Comparison of ENCODE assay signal across 16 cellular contexts in genomic region chr15:99432271-99433025, GRCh38.
A peak's percentile ranks its signal among the peaks of the same experiment; 100 is the strongest.
DNase-seq lines count a peak whose midpoint lies in the region; ATAC-seq and TF ChIP-seq lines count a peak whose summit lies in the region.
"Had no signal": no experiment of that assay in that cellular context is flagged by ENCODE, and none has a peak within 500 bp of the region (broad histone marks: within the 10 kb centered on the region; RNA-seq: fewer than 3 reads in every experiment).

No MANE protein-coding gene starts in this region.

- peak overlapping the region; percentile 59 for H3K27ac Mint-ChIP-seq in T-helper 1 cell treated with Interleukin-12 subunit alpha and Interleukin-12 subunit beta and Interleukin-4 antibody, amounts not matched to agents 30 μg/mL and 1 μg/mL, for 36 hours
- H3K27ac Mint-ChIP-seq: activated CD4-positive, alpha-beta memory T cell treated with anti-CD3 and anti-CD28 coated beads, Interleukin-2, amount 10 ng/mL, durations not matched to agents 7 days and 5 days; natural killer cell treated with Interleukin-12 subunit alpha and Interleukin-12 subunit beta and Interleukin-15 and Interleukin-18, amount 100 ng/mL, for 72 hours had no signal

- no peak for TF ChIP-seq POLR2A in gastrocnemius medialis (IDR thresholded peaks at IDR 0.05)

- H3K9me3 Mint-ChIP-seq in T-helper 1 cell treated with Interleukin-12 subunit alpha and Interleukin-12 subunit beta and Interleukin-4 antibody, amounts not matched to agents 30 μg/mL and 1 μg/mL, for 36 hours: no peaks in the 10 kb centered on the region
- H3K9me3 Mint-ChIP-seq: activated CD4-positive, alpha-beta memory T cell treated with anti-CD3 and anti-CD28 coated beads, Interleukin-2, amount 10 ng/mL, durations not matched to agents 7 days and 5 days; natural killer cell treated with Interleukin-12 subunit alpha and Interleukin-12 subunit beta and Interleukin-15 and Interleukin-18, amount 100 ng/mL, for 72 hours had no signal

- H3K9me3 ChIP-seq in WERI-Rb-1 (ENCODE audit: severe bottlenecking) (no peaks in the 10 kb centered on the region), right cardiac atrium (ENCODE audit: control insufficient read depth, low read length) (no peaks in the 10 kb centered on the region), gastrocnemius medialis (no peaks in the 10 kb centered on the region)
- H3K9me3 ChIP-seq: thoracic aorta had no signal

- no peak overlapping the region for H3K4me3 ChIP-seq in WERI-Rb-1 (ENCODE audit: low read depth, low read length)
- H3K4me3 ChIP-seq in right cardiac atrium (ENCODE audit: low read length): no peak overlapping the region
- no peak overlapping the region for H3K4me3 ChIP-seq in gastrocnemius medialis
- H3K4me3 ChIP-seq: PC-9, thoracic aorta had no signal

- H3K27me3 Mint-ChIP-seq in T-helper 1 cell treated with Interleukin-12 subunit alpha and Interleukin-12 subunit beta and Interleukin-4 antibody, amounts not matched to agents 30 μg/mL and 1 μg/mL, for 36 hours (ENCODE audit: low read depth): no peaks in the 10 kb centered on the region

- H3K4me1 Mint-ChIP-seq in T-helper 1 cell treated with Interleukin-12 subunit alpha and Interleukin-12 subunit beta and Interleukin-4 antibody, amounts not matched to agents 30 μg/mL and 1 μg/mL, for 36 hours (ENCODE audit: low read depth): peaks cover 10% of the 10 kb centered on the region

- DNase-seq in T-helper 1 cell (no peak), WERI-Rb-1 (peak; percentile 4), right cardiac atrium (peak in 2 of 3 donors; percentile 32 to 58), gastrocnemius medialis (peak in 1 of 2 donors; percentile 11), NCI-H526 treated with DMSO at 0.1 percent for 48 hours (lab: John Stamatoyannopoulos, UW) (no peak), DMS 273 (lab: John Stamatoyannopoulos, UW; ENCODE audit: unreplicated experiment) (no peak)
- DNase-seq: activated CD4-positive, alpha-beta memory T cell treated with anti-CD3 and anti-CD28 coated beads, Interleukin-2, amount 10 ng/mL, durations not matched to agents 7 days and 5 days; amniotic stem cell; IMR-90; NCI-H446 had no signal

- ATAC-seq in right cardiac atrium: no peak
- no peak for ATAC-seq in gastrocnemius medialis
- no peak for ATAC-seq in GM18873 (IDR thresholded peaks at IDR 0.05; ENCODE audit: low FRiP score, unreplicated experiment)

- H3K27me3 ChIP-seq in WERI-Rb-1 (ENCODE audit: insufficient read depth, low read depth, severe bottlenecking): no peaks in the 10 kb centered on the region
- H3K27me3 ChIP-seq in right cardiac atrium (ENCODE audit: control insufficient read depth, insufficient read depth): no peaks in the 10 kb centered on the region
- H3K27me3 ChIP-seq in gastrocnemius medialis: no peaks in the 10 kb centered on the region

- H3K4me1 ChIP-seq in right cardiac atrium (ENCODE audit: control insufficient read depth, insufficient read depth, low read length) (peaks cover 8% of the 10 kb centered on the region), gastrocnemius medialis (peaks cover 9 to 10% of the 10 kb centered on the region in 2 donors)

- in situ Hi-C loops in gastrocnemius medialis (cut with MboI; ENCODE audit: low sequenced_read_pairs in 4 of 4): no loop called here

- no peaks in the 10 kb centered on the region for H3K36me3 ChIP-seq in WERI-Rb-1
- no peaks in the 10 kb centered on the region for H3K36me3 ChIP-seq in gastrocnemius medialis
- H3K36me3 ChIP-seq: thoracic aorta had no signal

- no peaks in the 10 kb centered on the region for H3K36me3 Mint-ChIP-seq in T-helper 1 cell treated with Interleukin-12 subunit alpha and Interleukin-12 subunit beta and Interleukin-4 antibody, amounts not matched to agents 30 μg/mL and 1 μg/mL, for 36 hours (ENCODE audit: low read depth)
- H3K36me3 Mint-ChIP-seq: natural killer cell treated with Interleukin-12 subunit alpha and Interleukin-12 subunit beta and Interleukin-15 and Interleukin-18, amount 100 ng/mL, for 72 hours had no signal

- H3K27ac ChIP-seq in WERI-Rb-1 (no peak overlapping the region), right cardiac atrium (ENCODE audit: low read length) (no peak overlapping the region), gastrocnemius medialis (peak overlapping the region in 3 of 4 donors; percentile 44 to 60 (median 55))
- H3K27ac ChIP-seq: 22Rv1, PC-9, thoracic aorta had no signal

- H3K4me3 Mint-ChIP-seq in T-helper 1 cell treated with Interleukin-12 subunit alpha and Interleukin-12 subunit beta and Interleukin-4 antibody, amounts not matched to agents 30 μg/mL and 1 μg/mL, for 36 hours: no peak overlapping the region
- H3K4me3 Mint-ChIP-seq: activated CD4-positive, alpha-beta memory T cell treated with anti-CD3 and anti-CD28 coated beads, Interleukin-2, amount 10 ng/mL, durations not matched to agents 7 days and 5 days; natural killer cell treated with Interleukin-12 subunit alpha and Interleukin-12 subunit beta and Interleukin-15 and Interleukin-18, amount 100 ng/mL, for 72 hours had no signal

- WGBS in right cardiac atrium: 93% methylated on average over 15 of the region's 15 CpGs

- no peak for TF ChIP-seq CTCF in WERI-Rb-1 (IDR thresholded peaks at IDR 0.05; ENCODE audit: low read depth, low read length)
- TF ChIP-seq CTCF in gastrocnemius medialis (IDR thresholded peaks at IDR 0.05 in 4 of 5, conservative IDR thresholded peaks at IDR 0.05 in 1 of 5): no peak

- intact Hi-C loops in right cardiac atrium (cut with DNase I): no loop called here
- intact Hi-C loops in gastrocnemius medialis (cut with DNase I; ENCODE audit: low total_unique reads): no loop called here

Comparison
In these comparisons a context has a peak if more than half of its experiments do, and no peak if none do; other contexts are left out.
1. DNase-seq: peak in WERI-Rb-1 (single experiment) and right cardiac atrium (2 of 3); none in T-helper 1 cell (0 of 5), NCI-H526 treated with DMSO at 0.1 percent for 48 hours (single experiment) and DMS 273 (single experiment).
2. H3K27ac ChIP-seq: peak in gastrocnemius medialis (3 of 4); none in WERI-Rb-1 (single experiment) and right cardiac atrium (single experiment).